8 cellular contexts compared by ENCODE assay signal in genomic region chr9:127916665-127917581, GRCh38. TPM values are rescaled to one million over a fixed set of nuclear protein-coding genes. Genes with fewer than 3 reads are reported as not detected.
DNase-seq lines count a peak whose midpoint lies in the region; ATAC-seq and TF ChIP-seq lines count a peak whose summit lies in the region.

Gene ST6GALNAC4 (minus strand): TSS chr9:127917041. CDS start chr9:127916419, 622 bp downstream.

- peak; percentile 70 for DNase-seq in AG04450 (ENCODE audit: low read depth, low spot score)
- DNase-seq in NCI-H510A (lab: John Stamatoyannopoulos, UW), result peak; percentile 69
- peak; percentile 93 to 95 for DNase-seq in activated CD4-positive, alpha-beta T cell treated with anti-CD3 and anti-CD28 coated beads for 4 hours
- peak; percentile 93 for DNase-seq in choroid plexus epithelial cell (ENCODE audit: low read depth)
- DNase-seq in kidney tubule cell (ENCODE audit: low spot score), result peak; percentile 92
- DNase-seq in stimulated activated CD4-positive, alpha-beta T cell treated with anti-CD3 and anti-CD28 coated beads, Interleukin-1b, Interleukin-23, amount 100 ng/mL, for 1 hour (ENCODE audit: low read depth in 2 of 2), result peak; percentile 92 to 99

- peak; percentile 79 for ATAC-seq in GM19023 (IDR thresholded peaks at IDR 0.05; ENCODE audit: unreplicated experiment)
- peak; percentile 63 for ATAC-seq in HG03196 (IDR thresholded peaks at IDR 0.05; ENCODE audit: unreplicated experiment)

- POLR2A ChIA-PET in AG04450 (lab: Yijun Ruan, JAX), result interaction anchor here (0.6 to 1.8 kb wide), 8 partner anchors 18 to 355 kb away, joined by 3 to 18 read pairs (median 3); partner anchors contain the start of genes ST6GALNAC6 and TOR2A

- no peak for TF ChIP-seq CTCF in AG04450 (IDR thresholded peaks at IDR 0.05; ENCODE audit: low read depth, low read length)
- TF ChIP-seq CTCF in choroid plexus epithelial cell (conservative IDR thresholded peaks at IDR 0.05; ENCODE audit: low read depth, low read length), result no peak

- peak within 1 kb of the TSS; percentile 21 for H3K27ac ChIP-seq in AG04450 (ENCODE audit: low read depth, low read length)

- peak within 1 kb of the TSS; percentile 80 for H3K4me3 ChIP-seq in AG04450 (ENCODE audit: low read depth, low read length)
- H3K4me3 ChIP-seq in choroid plexus epithelial cell (ENCODE audit: low read depth, low read length), result peak within 1 kb of the TSS; percentile 72

- H3K9me3 ChIP-seq in AG04450 (ENCODE audit: control insufficient read depth, insufficient read depth, low read length), result no peaks in the 10 kb centered on the region; the same call in 1 of the 2 replicates

- CTCF ChIA-PET in AG04450 (lab: Charles Lee), result interaction anchor here (1.2 to 1.5 kb wide), 2 partner anchors 132 to 182 kb away, joined by 3 to 5 read pairs; partner anchors contain the start of gene TOR2A

- H3K27me3 ChIP-seq in AG04450 (ENCODE audit: control insufficient read depth, insufficient read depth, low read length), result no peaks in the 10 kb centered on the region

RNA-seq across cellular contexts. Expression of gene ST6GALNAC4, which starts in this region (rescaled TPM):
- 15.0 and 24.3 TPM in 2 replicates for polyA plus RNA-seq in AG04450 (2011; rRNA removed)
- 19.2 and 23.6 TPM in 2 replicates for polyA minus RNA-seq in AG04450 (2011; rRNA and poly(A)+ RNA removed)

Comparison
In these comparisons a context has a peak if more than half of its experiments do, and no peak if none do; other contexts are left out.
1. Peak in every context shown above with its lines: DNase-seq, ATAC-seq, H3K4me3 ChIP-seq and H3K27ac ChIP-seq.